Comparison of ENCODE assay signal across 1 cellular context in the genomic region with DNA sequence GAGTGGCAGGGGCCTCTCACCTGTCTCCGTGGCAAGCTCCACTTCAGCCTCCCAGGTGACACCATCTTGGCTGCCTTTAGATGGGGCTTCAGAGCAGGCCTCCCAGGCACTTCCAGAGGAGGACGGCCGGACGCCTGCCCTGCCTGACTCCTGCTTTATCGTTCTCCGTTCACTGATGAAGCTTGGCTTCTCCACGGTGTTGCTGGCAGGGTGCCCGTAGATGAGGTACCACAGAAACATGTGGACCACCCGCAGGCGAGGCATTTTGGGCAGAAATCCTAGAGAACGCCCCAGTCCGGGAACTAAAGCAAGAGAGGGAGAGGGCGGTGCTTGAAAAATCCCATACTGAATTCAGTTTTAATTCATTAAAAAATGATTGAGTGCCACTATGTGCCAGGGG.
TF ChIP-seq lines count a peak whose summit lies in the region.

No MANE protein-coding gene starts in this region.

TF ChIP-seq in GM23338, 12 proteins besides CTCF, POLR2A, EP300 and RAD21:
- no peak for TF ChIP-seq STAT1 (IDR thresholded peaks at IDR 0.05; ENCODE audit: unreplicated experiment)
- no peak for TF ChIP-seq ZNF114 (CRISPR knock-in tag; IDR thresholded peaks at IDR 0.05)
- TF ChIP-seq ZNF462 (CRISPR knock-in tag; IDR thresholded peaks at IDR 0.05) = no peak
- no peak for TF ChIP-seq EZH2 (IDR thresholded peaks at IDR 0.05; ENCODE audit: low read depth, unreplicated experiment)
- TF ChIP-seq ZNF331 (CRISPR knock-in tag; IDR thresholded peaks at IDR 0.05; ENCODE audit: low read depth) = no peak
- TF ChIP-seq CREB1 (CRISPR knock-in tag; IDR thresholded peaks at IDR 0.05; ENCODE audit: low read depth) = no peak
- TF ChIP-seq REST (IDR thresholded peaks at IDR 0.05; ENCODE audit: unreplicated experiment) = no peak
- TF ChIP-seq, protein P1, sequence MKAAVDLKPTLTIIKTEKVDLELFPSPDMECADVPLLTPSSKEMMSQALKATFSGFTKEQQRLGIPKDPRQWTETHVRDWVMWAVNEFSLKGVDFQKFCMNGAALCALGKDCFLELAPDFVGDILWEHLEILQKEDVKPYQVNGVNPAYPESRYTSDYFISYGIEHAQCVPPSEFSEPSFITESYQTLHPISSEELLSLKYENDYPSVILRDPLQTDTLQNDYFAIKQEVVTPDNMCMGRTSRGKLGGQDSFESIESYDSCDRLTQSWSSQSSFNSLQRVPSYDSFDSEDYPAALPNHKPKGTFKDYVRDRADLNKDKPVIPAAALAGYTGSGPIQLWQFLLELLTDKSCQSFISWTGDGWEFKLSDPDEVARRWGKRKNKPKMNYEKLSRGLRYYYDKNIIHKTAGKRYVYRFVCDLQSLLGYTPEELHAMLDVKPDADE (IDR thresholded peaks at IDR 0.05) = no peak
- TF ChIP-seq POLR2AphosphoS5 (IDR thresholded peaks at IDR 0.05; ENCODE audit: low read depth) = no peak
- TF ChIP-seq NANOG (IDR thresholded peaks at IDR 0.05; ENCODE audit: borderline replicate concordance) = no peak
- TF ChIP-seq EZH2phosphoT487 (IDR thresholded peaks at IDR 0.05; ENCODE audit: unreplicated experiment) = no peak
